Comparison of ENCODE assay signal across 6 cellular contexts in the genomic region with DNA sequence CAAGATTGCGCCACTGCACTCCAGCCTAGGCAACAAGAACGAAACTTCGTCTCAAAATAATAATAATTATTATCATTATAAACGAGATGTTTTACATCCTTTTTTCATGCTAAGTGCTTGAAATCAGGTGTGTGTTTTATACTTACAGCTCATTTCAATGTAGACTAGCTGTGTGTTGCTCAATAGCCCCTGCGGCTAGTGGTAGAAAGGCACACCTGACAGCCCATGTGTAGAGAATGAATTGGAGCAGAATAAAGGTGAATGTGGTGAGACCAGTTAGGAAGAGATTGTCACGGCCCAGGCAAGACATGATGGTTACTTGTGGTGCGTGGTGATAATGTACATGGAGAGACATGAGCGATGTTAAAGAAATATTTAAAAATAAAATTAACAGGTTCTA.
"Had no signal": no experiment of that assay in that cellular context is flagged by ENCODE, and none has a peak within 500 bp of the region (broad histone marks: within the 10 kb centered on the region; RNA-seq: fewer than 3 reads in every experiment).

No MANE protein-coding gene starts in this region.

- ATAC-seq: HepG2 had no signal

- H3K27ac ChIP-seq: HL-60 had no signal

- FAIRE-seq: HepG2, HTR-8/SVneo had no signal

- DNase-seq: IMR-90, KBM-7, KG1 had no signal
